8 cellular contexts compared by ENCODE assay signal in the genomic region with DNA sequence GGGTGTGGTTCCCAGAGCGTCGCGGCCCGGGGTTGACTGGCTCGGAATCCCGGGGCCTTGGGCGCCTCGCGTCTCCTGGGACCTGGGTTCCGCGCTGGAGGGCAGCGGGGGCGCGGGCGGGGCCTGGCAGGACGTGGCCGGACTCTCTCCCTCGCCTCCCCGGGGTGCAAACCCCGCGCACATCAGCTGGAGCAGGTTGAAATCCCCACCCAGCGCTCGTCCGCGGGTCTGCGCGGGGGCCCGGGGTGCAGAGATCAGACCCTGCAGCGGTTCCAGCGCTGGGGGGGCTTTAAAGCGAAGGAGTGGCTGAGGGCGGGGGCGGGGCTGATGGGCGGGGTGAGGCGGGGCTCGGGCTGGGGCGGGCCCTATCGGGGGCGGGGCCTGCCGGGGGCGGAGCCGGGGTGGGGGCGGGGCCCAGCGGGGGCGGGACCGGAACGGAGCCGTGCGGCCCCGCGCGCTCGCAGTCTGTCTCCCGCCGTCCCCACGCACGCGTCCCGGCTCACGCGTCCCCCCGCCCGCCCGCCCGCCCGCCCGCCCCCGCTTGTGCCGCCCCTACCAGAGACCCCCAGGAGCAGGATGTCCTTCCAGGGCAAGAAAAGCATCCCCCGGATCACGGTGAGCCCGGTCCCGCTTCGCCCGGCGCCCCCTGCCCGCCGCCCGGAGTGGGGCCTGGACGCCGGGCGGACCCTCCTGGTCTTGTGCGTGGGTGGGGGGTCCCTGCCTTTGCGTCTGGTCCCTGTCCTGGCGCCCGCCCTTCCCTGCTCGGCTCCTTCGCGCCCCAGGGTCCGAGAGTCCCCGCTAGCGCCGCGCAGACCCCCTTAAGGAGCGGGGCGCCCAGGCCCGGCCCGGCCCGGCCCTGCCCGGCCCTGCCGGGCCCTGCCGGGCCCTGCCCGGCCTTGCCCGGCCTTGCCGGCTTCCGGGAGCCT. TPM values are rescaled to one million over a fixed set of nuclear protein-coding genes. Genes with fewer than 3 reads are reported as not detected.
DNase-seq lines count a peak whose midpoint lies in the region; ATAC-seq lines count a peak whose summit lies in the region.

A gene (plus strand): TSS at position 461 of the 926 bp plus-strand sequence. CDS start 116 bp downstream, at position 577.

- H3K27me3 Mint-ChIP-seq in CD8-positive, alpha-beta memory T cell: peaks cover 39 to 53% of the 10 kb centered on the region in 2 donors

- no peak within 1 kb of the TSS for H3K4me3 ChIP-seq in CD8-positive, alpha-beta memory T cell (ENCODE audit: low read length)
- H3K4me3 ChIP-seq in iPS-15b (ENCODE audit: low read depth, low read length): peak within 1 kb of the TSS; percentile 61

- H3K27ac ChIP-seq in CD8-positive, alpha-beta memory T cell (ENCODE audit: low read depth, low read length): no peak within 1 kb of the TSS

- no peaks in the 10 kb centered on the region for H3K36me3 ChIP-seq in CD8-positive, alpha-beta memory T cell (ENCODE audit: insufficient read depth, low read length)
- H3K36me3 ChIP-seq in iPS-15b (ENCODE audit: control insufficient read depth, insufficient read depth, low read length): no peaks in the 10 kb centered on the region

- DNase-seq in CD8-positive, alpha-beta memory T cell: peak in 3 of 5 donors; percentile 14 to 21 (median 15)
- DNase-seq in LHCN-M2 (ENCODE audit: low read depth): no peak
- peak in 42 of 58 donors; percentile 19 to 76 (median 52) for DNase-seq in anterior cingulate cortex (lab: John Stamatoyannopoulos, UW)
- DNase-seq in stimulated activated CD4-positive, alpha-beta T cell treated with anti-CD3 and anti-CD28 coated beads, Interleukin-2, amount 100 ng/mL, for 24 hours: peak; percentile 33 to 35
- DNase-seq in activated gamma-delta T cell treated with Interleukin-2 at 50 U/mL for 16 hours: no peak
- DNase-seq in NCI-H2029 (lab: John Stamatoyannopoulos, UW): no peak

- H3K9me3 Mint-ChIP-seq in CD8-positive, alpha-beta memory T cell: no peaks in the 10 kb centered on the region

- peaks cover 8% of the 10 kb centered on the region for H3K4me1 ChIP-seq in CD8-positive, alpha-beta memory T cell (ENCODE audit: insufficient read depth, low read length)
- H3K4me1 ChIP-seq in iPS-15b (ENCODE audit: control insufficient read depth, insufficient read depth, low read length): no peaks in the 10 kb centered on the region

- H3K27ac Mint-ChIP-seq in CD8-positive, alpha-beta memory T cell: no peak within 1 kb of the TSS

- H3K4me3 Mint-ChIP-seq in CD8-positive, alpha-beta memory T cell: peak within 1 kb of the TSS in 3 of 7 donors; percentile 39 to 83 (median 47)

- CTCF ChIA-PET in CD8-positive, alpha-beta memory T cell (lab: Charles Lee): no interaction called here

- H3K4me1 Mint-ChIP-seq in CD8-positive, alpha-beta memory T cell: peaks cover 5 to 8% (median 5%) of the 10 kb centered on the region in 3 donors

- H3K27me3 ChIP-seq in CD8-positive, alpha-beta memory T cell (ENCODE audit: insufficient read depth, low read length, poor library complexity, severe bottlenecking): peaks cover 19% of the 10 kb centered on the region
- peaks cover 45% of the 10 kb centered on the region for H3K27me3 ChIP-seq in iPS-15b (ENCODE audit: control insufficient read depth, insufficient read depth, low read length)

- ATAC-seq in HG02981 (IDR thresholded peaks at IDR 0.05; ENCODE audit: unreplicated experiment): no peak

- peak within 1 kb of the TSS; percentile 26 for H3K9ac ChIP-seq in iPS-15b (ENCODE audit: low read depth, low read length)

- no peaks in the 10 kb centered on the region for H3K36me3 Mint-ChIP-seq in CD8-positive, alpha-beta memory T cell

- H3K9me3 ChIP-seq in CD8-positive, alpha-beta memory T cell (ENCODE audit: low read length): no peaks in the 10 kb centered on the region
- no peaks in the 10 kb centered on the region for H3K9me3 ChIP-seq in iPS-15b (ENCODE audit: control insufficient read depth, insufficient read depth, low read length)

- POLR2A ChIA-PET in CD8-positive, alpha-beta memory T cell (lab: Charles Lee): no interaction called here

RNA-seq across cellular contexts. Expression of the gene that starts here (rescaled TPM):
- 1 to 10 TPM; 3.2 to 3.3 TPM for total RNA-seq in CD8-positive, alpha-beta memory T cell
- polyA plus RNA-seq in CD8-positive, alpha-beta memory T cell: not detected
- 21.9 and 22.4 TPM in 2 replicates for total RNA-seq in LHCN-M2 (2014; rRNA removed)
- 27.5 TPM for polyA plus RNA-seq in LHCN-M2 (2012)

Comparison
In these comparisons a context has a peak if more than half of its experiments do, and no peak if none do; other contexts are left out.
1. DNase-seq: peak in CD8-positive, alpha-beta memory T cell (3 of 5), anterior cingulate cortex (42 of 58) and stimulated activated CD4-positive, alpha-beta T cell treated with anti-CD3 and anti-CD28 coated beads, Interleukin-2, amount 100 ng/mL, for 24 hours (2 of 2); none in LHCN-M2 (single experiment), activated gamma-delta T cell treated with Interleukin-2 at 50 U/mL for 16 hours (single experiment) and NCI-H2029 (single experiment).